In the genomic region with DNA sequence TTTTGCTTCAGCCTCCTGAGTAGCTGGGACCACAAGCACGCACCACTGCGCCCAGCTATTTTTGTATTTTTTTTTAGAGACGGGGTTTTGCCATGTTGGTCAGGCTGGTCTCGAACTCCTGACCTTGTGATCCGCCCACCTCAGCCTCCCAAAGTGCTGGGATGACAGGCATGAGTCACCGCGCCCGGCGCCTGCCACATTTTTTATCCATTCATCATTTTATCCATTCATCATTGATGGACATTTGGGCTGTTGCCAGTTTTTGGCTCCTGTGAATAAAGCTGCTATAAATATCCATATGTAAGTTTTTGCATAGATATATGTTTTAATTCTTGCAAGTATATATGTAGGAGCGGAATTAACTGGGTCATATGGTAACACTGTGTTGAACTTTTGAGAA, we compare ENCODE assay signal across 26 cellular contexts.
DNase-seq lines count a peak whose midpoint lies in the region; ATAC-seq, FAIRE-seq and TF ChIP-seq lines count a peak whose summit lies in the region.
"Had no signal": no experiment of that assay in that cellular context is flagged by ENCODE, and none has a peak within 500 bp of the region (broad histone marks: within the 10 kb centered on the region; RNA-seq: fewer than 3 reads in every experiment).

No MANE protein-coding gene starts in this region.

- POLR2A ChIA-PET in HCT116 (lab: Charles Lee): no interaction called here

- no peak for TF ChIP-seq RAD21 in HCT116 (IDR thresholded peaks at IDR 0.05; ENCODE audit: low read depth)

- no peak overlapping the region for H3K9ac ChIP-seq in HCT116 (ENCODE audit: low read length)

- no peaks in the 10 kb centered on the region for H3K27me3 ChIP-seq in HCT116 (ENCODE audit: insufficient read depth, low read length)
- H3K27me3 ChIP-seq: heart left ventricle had no signal

- no peaks in the 10 kb centered on the region for H3K9me2 ChIP-seq in HCT116 (ENCODE audit: insufficient read depth)

- H3K27ac Mint-ChIP-seq in chondrocyte (ENCODE audit: unreplicated experiment) (peak overlapping the region; percentile 69), osteocyte (ENCODE audit: unreplicated experiment) (peak overlapping the region; percentile 14)
- H3K27ac Mint-ChIP-seq: activated naive CD8-positive, alpha-beta T cell treated with anti-CD3 and anti-CD28 coated beads, Interleukin-2, amount 10 ng/mL, durations not matched to agents 7 days and 5 days; stimulated activated naive CD8-positive, alpha-beta T cell treated with anti-CD3 and anti-CD28 coated beads, Interleukin-15, Interleukin-2, amounts not matched to agents 100 ng/mL and 50 ng/mL, for 24 hours had no signal

- H4K20me1 ChIP-seq in HCT116 (ENCODE audit: insufficient read depth): no peaks in the 10 kb centered on the region

- FAIRE-seq in RCC 7860 (lab: Jason Lieb, UNC): no peak

- H3K9me3 ChIP-seq in HCT116 (ENCODE audit: control insufficient read depth in 1 of 2, insufficient read depth in 1 of 2, low read depth in 1 of 2, low read length in 2 of 2): no peaks in the 10 kb centered on the region
- H3K9me3 ChIP-seq: HAP-1, heart left ventricle, lower lobe of right lung, mucosa of descending colon had no signal

- H3K4me2 ChIP-seq in HCT116 (ENCODE audit: low read length): peak overlapping the region; percentile 48

- no TSS peak for BruUV-seq in HCT116 (replicated peaks; lab: Mats Ljungman, UMichigan)

- TF ChIP-seq CTCF in HCT116 (IDR thresholded peaks at IDR 0.05 in 2 of 3, conservative IDR thresholded peaks at IDR 0.05 in 1 of 3; ENCODE audit: borderline replicate concordance in 1 of 3, insufficient read depth in 1 of 3, low read depth in 2 of 3, low read length in 2 of 3) (no peak), chondrocyte (IDR thresholded peaks at IDR 0.05) (no peak), osteocyte (IDR thresholded peaks at IDR 0.05) (no peak)

- no peaks in the 10 kb centered on the region for H3K36me3 ChIP-seq in HCT116 (ENCODE audit: control insufficient read depth in 1 of 2, insufficient read depth in 2 of 2, low read length in 2 of 2)

- TF ChIP-seq POLR2A in HCT116 (IDR thresholded peaks at IDR 0.05; ENCODE audit: borderline replicate concordance, extremely low read depth, insufficient read depth, insufficient read length): no peak

- H3K27ac ChIP-seq in HCT116 (ENCODE audit: low read depth, low read length): no peak overlapping the region
- H3K27ac ChIP-seq: heart left ventricle, lower lobe of right lung had no signal

- intact Hi-C loops in HCT116 (cut with micrococcal nuclease): no loop called here

- peaks cover 11% of the 10 kb centered on the region for H3K36me3 Mint-ChIP-seq in chondrocyte (ENCODE audit: low read depth)
- peaks cover 23% of the 10 kb centered on the region for H3K36me3 Mint-ChIP-seq in osteocyte (ENCODE audit: unreplicated experiment)

- H2AFZ ChIP-seq in HCT116 (ENCODE audit: low read depth, low read length, poor library complexity, severe bottlenecking): no peak overlapping the region

- no peak overlapping the region for H3K4me3 ChIP-seq in HCT116 (replicated peaks in 1 of 2; ENCODE audit: low read depth in 1 of 2, low read length in 2 of 2)
- H3K4me3 ChIP-seq: HAP-1, heart left ventricle, lower lobe of right lung, mucosa of descending colon had no signal

- DNase-seq in HCT116 (ENCODE audit: low read depth, low spot score) (no peak), RCC 7860 (ENCODE audit: low spot score) (peak; percentile 14), chondrocyte (ENCODE audit: low spot score) (no peak), osteocyte (ENCODE audit: extremely low spot score, unreplicated experiment) (no peak), pons (ENCODE audit: low spot score) (no peak), NCI-H2196 treated with DMSO at 0.1 percent for 48 hours (lab: John Stamatoyannopoulos, UW; ENCODE audit: unreplicated experiment) (no peak)
- DNase-seq: activated CD4-positive, alpha-beta T cell treated with anti-CD3 and anti-CD28 coated beads for 4 hours; activated CD8-positive, alpha-beta memory T cell treated with anti-CD3 and anti-CD28 coated beads for 24 hours; activated gamma-delta T cell; activated naive CD8-positive, alpha-beta T cell treated with anti-CD3 and anti-CD28 coated beads, Interleukin-2, amount 10 ng/mL, durations not matched to agents 7 days and 5 days; cerebellar nuclear complex; GF-D8; heart left ventricle; kidney glomerular epithelial cell; lower lobe of right lung; mucosa of descending colon; NCI-H1092 treated with DMSO at 0.1 percent for 48 hours; NCI-H1930; NCI-H2227 treated with DMSO at 0.1 percent for 48 hours; NCI-H774; T-helper 2 cell had no signal

- H3K4me3 Mint-ChIP-seq in chondrocyte (ENCODE audit: unreplicated experiment) (no peak overlapping the region), osteocyte (ENCODE audit: unreplicated experiment) (no peak overlapping the region)
- H3K4me3 Mint-ChIP-seq: activated naive CD8-positive, alpha-beta T cell treated with anti-CD3 and anti-CD28 coated beads, Interleukin-2, amount 10 ng/mL, durations not matched to agents 7 days and 5 days; natural killer cell treated with Interleukin-12 subunit alpha and Interleukin-12 subunit beta and Interleukin-15 and Interleukin-18, amount 100 ng/mL, for 72 hours; stimulated activated naive CD8-positive, alpha-beta T cell treated with anti-CD3 and anti-CD28 coated beads, Interleukin-15, Interleukin-2, amounts not matched to agents 100 ng/mL and 50 ng/mL, for 24 hours had no signal

- no peaks in the 10 kb centered on the region for H3K27me3 Mint-ChIP-seq in chondrocyte (ENCODE audit: low read depth)
- H3K27me3 Mint-ChIP-seq in osteocyte (ENCODE audit: unreplicated experiment): no peaks in the 10 kb centered on the region
- H3K27me3 Mint-ChIP-seq: activated naive CD8-positive, alpha-beta T cell treated with anti-CD3 and anti-CD28 coated beads, Interleukin-2, amount 10 ng/mL, durations not matched to agents 7 days and 5 days; natural killer cell treated with Interleukin-12 subunit alpha and Interleukin-12 subunit beta and Interleukin-15 and Interleukin-18, amount 100 ng/mL, for 72 hours; stimulated activated naive CD8-positive, alpha-beta T cell treated with anti-CD3 and anti-CD28 coated beads, Interleukin-15, Interleukin-2, amounts not matched to agents 100 ng/mL and 50 ng/mL, for 24 hours had no signal

- RAD21 ChIA-PET in HCT116 (lab: Charles Lee; ENCODE audit: low non-redundant PET in 1 of 2, low total read pairs in 2 of 2, uncharacterized antibody in 2 of 2, unreplicated experiment in 2 of 2): no interaction called here

- no peak for ATAC-seq in HCT116
- ATAC-seq in GM18861 (IDR thresholded peaks at IDR 0.05; ENCODE audit: unreplicated experiment): no peak
- ATAC-seq in HG03045 (IDR thresholded peaks at IDR 0.05; ENCODE audit: unreplicated experiment): no peak
- ATAC-seq: heart left ventricle; lower lobe of right lung; mucosa of descending colon; natural killer cell treated with Interleukin-12 subunit alpha and Interleukin-12 subunit beta and Interleukin-15 and Interleukin-18, amount 100 ng/mL, for 72 hours had no signal

- CTCF ChIA-PET in HCT116 (lab: Charles Lee): no interaction called here

- H3K4me1 Mint-ChIP-seq in chondrocyte (ENCODE audit: low read depth) (peaks cover 52% of the 10 kb centered on the region), osteocyte (ENCODE audit: unreplicated experiment) (peaks cover 25% of the 10 kb centered on the region)

- H3K4me1 ChIP-seq in HCT116 (ENCODE audit: control insufficient read depth in 1 of 2, insufficient read depth in 2 of 2, low read length in 2 of 2): peaks cover 11 to 48% of the 10 kb centered on the region in 2 experiments
- H3K4me1 ChIP-seq: HAP-1 had no signal

- H3K9me3 Mint-ChIP-seq in chondrocyte (ENCODE audit: low read depth) (no peaks in the 10 kb centered on the region), osteocyte (ENCODE audit: unreplicated experiment) (no peaks in the 10 kb centered on the region)
- H3K9me3 Mint-ChIP-seq: activated naive CD8-positive, alpha-beta T cell treated with anti-CD3 and anti-CD28 coated beads, Interleukin-2, amount 10 ng/mL, durations not matched to agents 7 days and 5 days had no signal

- no peaks in the 10 kb centered on the region for H3K79me2 ChIP-seq in HCT116 (ENCODE audit: insufficient read depth, low read length)

TF ChIP-seq in HCT116, 20 proteins besides CTCF, POLR2A, EP300 and RAD21:
- no peak for TF ChIP-seq ELF1 (IDR thresholded peaks at IDR 0.05; ENCODE audit: borderline replicate concordance, low read depth)
- TF ChIP-seq FOSL1 (IDR thresholded peaks at IDR 0.05; ENCODE audit: low read depth): peak; percentile 79
- peak; percentile 69 for TF ChIP-seq JUND (IDR thresholded peaks at IDR 0.05)
- peak; percentile 53; the same call in 1 of the 2 replicates for TF ChIP-seq CBX3 (IDR thresholded peaks at IDR 0.05; ENCODE audit: low read depth)
- peak; percentile 78 for TF ChIP-seq EGR1 (IDR thresholded peaks at IDR 0.05; ENCODE audit: low read depth)
- TF ChIP-seq SP1 (IDR thresholded peaks at IDR 0.05; ENCODE audit: low read depth): peak; percentile 18; the same call in 1 of the 2 replicates
- TF ChIP-seq POLR2AphosphoS5 (IDR thresholded peaks at IDR 0.05; ENCODE audit: low read depth, low read length): no peak
TF ChIP-seq in HCT116: peak in this region for 5.
